Comparison of ENCODE assay signal across 8 cellular contexts in the genomic region with DNA sequence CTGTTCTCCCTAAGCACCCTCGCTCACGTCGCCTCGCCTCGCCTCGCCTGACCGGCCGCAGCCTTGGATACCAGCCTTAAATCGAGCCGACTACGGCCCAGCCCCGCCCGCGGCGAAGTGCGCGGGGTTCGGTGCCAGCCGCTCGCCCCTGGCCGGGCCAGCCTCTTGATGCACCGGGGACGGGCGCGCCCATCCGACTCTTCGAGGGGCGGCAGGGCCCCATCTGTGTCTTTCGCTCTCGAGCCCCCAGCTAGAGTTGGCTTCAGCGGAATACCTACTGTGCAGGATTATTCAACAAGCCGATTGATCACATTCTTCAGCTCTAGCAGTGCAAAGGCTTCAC. TPM values are rescaled to one million over a fixed set of nuclear protein-coding genes. Genes with fewer than 3 reads are reported as not detected.
DNase-seq lines count a peak whose midpoint lies in the region; ATAC-seq and TF ChIP-seq lines count a peak whose summit lies in the region.
"Not testable (repeated sequence)": the region's sequence is repeated elsewhere in the genome, so short reads cannot be mapped to it uniquely, and the experiment has no call there.

No MANE protein-coding gene starts in this region.

- peak; percentile 37 for ATAC-seq in GM18511 (IDR thresholded peaks at IDR 0.05; ENCODE audit: unreplicated experiment)
- ATAC-seq in activated CD4-positive, CD25-positive, alpha-beta regulatory T cell treated with anti-CD3 and anti-CD28 coated beads, Interleukin-2, amount 50 U/mL, for 24 hours: peak; percentile 14 to 15

- H3K27me3 ChIP-seq in vagina: not testable (repeated sequence)

- peaks cover 41% of the 10 kb centered on the region for H3K4me1 ChIP-seq in vagina

- H3K27ac Mint-ChIP-seq in HFFc6 (peak overlapping the region; percentile 83), osteocyte (ENCODE audit: unreplicated experiment) (peak overlapping the region; percentile 89)

- peaks cover 29% of the 10 kb centered on the region for H3K4me1 Mint-ChIP-seq in HFFc6 (ENCODE audit: low read depth)
- H3K4me1 Mint-ChIP-seq in osteocyte (ENCODE audit: unreplicated experiment): peaks cover 32% of the 10 kb centered on the region

- H3K9me3 Mint-ChIP-seq in HFFc6; osteocyte (ENCODE audit: unreplicated experiment): not testable (repeated sequence)

- H3K36me3 Mint-ChIP-seq in HFFc6 (ENCODE audit: low read depth) (peaks cover 19% of the 10 kb centered on the region), osteocyte (ENCODE audit: unreplicated experiment) (peaks cover 14% of the 10 kb centered on the region)

- not testable (repeated sequence) for DNase-seq in HFFc6; osteocyte (ENCODE audit: extremely low spot score, unreplicated experiment); vagina (ENCODE audit: extremely low spot score in 2 of 2)
- peak; percentile 18 for DNase-seq in HK-2 (ENCODE audit: unreplicated experiment)

- H3K36me3 ChIP-seq in vagina: not testable (repeated sequence)

- not testable (repeated sequence) for H3K27me3 Mint-ChIP-seq in HFFc6 (ENCODE audit: insufficient read depth); osteocyte (ENCODE audit: unreplicated experiment)

- not testable (repeated sequence) for H3K9me3 ChIP-seq in iPS-18c (ENCODE audit: control insufficient read depth, insufficient read depth, low read length); vagina

- not testable (repeated sequence) for TF ChIP-seq CTCF in HFFc6 (IDR thresholded peaks at IDR 0.05); osteocyte (IDR thresholded peaks at IDR 0.05); vagina (IDR thresholded peaks at IDR 0.05)

- intact Hi-C loops in vagina (cut with DNase I): not testable (repeated sequence)

- TF ChIP-seq POLR2A in vagina (IDR thresholded peaks at IDR 0.05): not testable (repeated sequence)

- H3K27ac ChIP-seq in cingulate gyrus (ENCODE audit: low read depth, low read length) (peak overlapping the region; percentile 77), vagina (peak overlapping the region; percentile 88)

- H3K4me3 ChIP-seq in iPS-18c (ENCODE audit: insufficient read depth, low read depth, low read length): peak overlapping the region; percentile 61; the same call in 1 of the 2 replicates
- H3K4me3 ChIP-seq in vagina: peak overlapping the region; percentile 62 to 67

- H3K4me3 Mint-ChIP-seq in HFFc6 (peak overlapping the region; percentile 90), osteocyte (ENCODE audit: unreplicated experiment) (peak overlapping the region; percentile 80)

RNA-seq across cellular contexts. Expression of a gene that starts 0.8 kb away (rescaled TPM):
- total RNA-seq in HFFc6 (2021; fragmentation: NEBNext Ultra II Directional; extraction: Animal tissue kit (Norgen Biotek cat#: 25700)): 10 to 100 TPM; 13.9 to 18.2 (median 14.8) TPM
- total RNA-seq in osteocyte (24.5 and 25.8 TPM in 2 replicates), vagina (15.2 TPM)

RNA-seq across cellular contexts. Expression of a gene that starts 28.6 kb away (rescaled TPM):
- total RNA-seq in HFFc6 (2021; fragmentation: NEBNext Ultra II Directional; extraction: Animal tissue kit (Norgen Biotek cat#: 25700)): 10 to 100 TPM; 36.4 to 46.8 (median 41.5) TPM
- total RNA-seq in osteocyte (26.3 and 28.3 TPM in 2 replicates), vagina (11.8 TPM)
